22 cellular contexts compared by ENCODE assay signal in the genomic region with DNA sequence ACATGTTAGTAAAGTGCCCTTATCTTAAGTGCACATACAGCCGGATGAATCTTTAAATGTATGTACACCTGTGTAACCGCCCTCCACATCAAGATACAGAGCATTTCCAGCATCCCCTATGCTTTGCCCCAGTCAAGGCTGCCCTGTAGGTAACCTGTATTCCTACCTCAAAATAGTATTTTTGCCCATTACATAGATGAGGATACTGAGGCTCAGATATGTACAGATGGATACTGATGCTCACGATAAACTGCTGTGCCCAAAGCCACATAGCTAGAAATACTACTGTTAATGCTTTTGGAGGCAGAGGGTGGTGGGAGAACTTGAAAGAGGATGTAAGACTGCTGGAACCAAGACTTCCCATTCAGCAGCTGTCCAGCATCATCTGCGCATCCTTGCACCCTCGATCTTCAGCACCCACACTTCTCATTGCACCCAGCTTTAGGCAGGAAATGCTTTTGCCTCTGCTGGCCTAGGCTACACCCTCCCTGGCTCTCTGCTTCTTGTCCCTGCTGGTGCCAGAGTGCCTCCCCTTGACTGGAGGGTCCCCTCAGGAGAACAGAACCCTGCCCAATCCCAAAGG.
"Had no signal": no experiment of that assay in that cellular context is flagged by ENCODE, and none has a peak within 500 bp of the region (broad histone marks: within the 10 kb centered on the region; RNA-seq: fewer than 3 reads in every experiment).

No MANE protein-coding gene starts in this region.

- H3K27me3 ChIP-seq: body of pancreas, cardiac muscle cell, foreskin keratinocyte, hepatocyte, testis, upper lobe of left lung had no signal

- H3K27ac ChIP-seq: body of pancreas, cardiac muscle cell, foreskin keratinocyte, hepatocyte, testis, upper lobe of left lung had no signal

- H3K36me3 ChIP-seq: cardiac muscle cell, upper lobe of left lung had no signal

- H2AFZ ChIP-seq: hepatocyte had no signal

- H3K4me2 ChIP-seq: hepatocyte had no signal

- FAIRE-seq: endometrium had no signal

- H3K79me2 ChIP-seq: hepatocyte had no signal

- H3K4me1 ChIP-seq: foreskin keratinocyte, testis had no signal

- H3K9me3 ChIP-seq: body of pancreas, testis, upper lobe of left lung had no signal

- H3K4me3 ChIP-seq: body of pancreas, cardiac muscle cell, hepatocyte, lung, testis, upper lobe of left lung had no signal

- ATAC-seq: activated naive CD8-positive, alpha-beta T cell treated with anti-CD3 and anti-CD28 coated beads, Interleukin-2, amount 50 U/mL, for 24 hours; activated T-cell treated with anti-CD3 and anti-CD28 coated beads, Interleukin-2, amount 50 U/mL, for 72 hours; body of pancreas; foreskin keratinocyte; left lobe of liver; naive thymus-derived CD4-positive, alpha-beta T cell had no signal

- DNase-seq: activated B cell treated with CpG ODN at 0.5 μM for 24 hours; activated CD4-positive, alpha-beta memory T cell treated with anti-CD3 and anti-CD28 coated beads for 36 hours; activated CD4-positive, alpha-beta T cell treated with anti-CD3 and anti-CD28 coated beads for 4 hours; activated effector memory CD4-positive, alpha-beta T cell treated with Interleukin-2 at 50 U/mL for 16 hours; activated naive CD4-positive, alpha-beta T cell treated with anti-CD3 and anti-CD28 coated beads, Interleukin-2, amount 10 ng/mL, durations not matched to agents 7 days and 5 days; activated naive CD8-positive, alpha-beta T cell treated with anti-CD3 and anti-CD28 coated beads, Interleukin-2, amount 50 U/mL, for 24 hours; activated T-cell treated with anti-CD3 and anti-CD28 coated beads, Interleukin-2, amount 50 U/mL, for 72 hours; body of pancreas; erythroblast; foreskin keratinocyte; immature natural killer cell; naive thymus-derived CD4-positive, alpha-beta T cell; stimulated activated CD4-positive, alpha-beta T cell treated with anti-CD3 and anti-CD28 coated beads, Interleukin-4, amount 100 ng/mL, for 1 hour; stimulated activated naive CD4-positive, alpha-beta T cell; T-helper 1 cell; testis; upper lobe of left lung had no signal
